Comparison of ENCODE assay signal across 1 cellular context in the genomic region with DNA sequence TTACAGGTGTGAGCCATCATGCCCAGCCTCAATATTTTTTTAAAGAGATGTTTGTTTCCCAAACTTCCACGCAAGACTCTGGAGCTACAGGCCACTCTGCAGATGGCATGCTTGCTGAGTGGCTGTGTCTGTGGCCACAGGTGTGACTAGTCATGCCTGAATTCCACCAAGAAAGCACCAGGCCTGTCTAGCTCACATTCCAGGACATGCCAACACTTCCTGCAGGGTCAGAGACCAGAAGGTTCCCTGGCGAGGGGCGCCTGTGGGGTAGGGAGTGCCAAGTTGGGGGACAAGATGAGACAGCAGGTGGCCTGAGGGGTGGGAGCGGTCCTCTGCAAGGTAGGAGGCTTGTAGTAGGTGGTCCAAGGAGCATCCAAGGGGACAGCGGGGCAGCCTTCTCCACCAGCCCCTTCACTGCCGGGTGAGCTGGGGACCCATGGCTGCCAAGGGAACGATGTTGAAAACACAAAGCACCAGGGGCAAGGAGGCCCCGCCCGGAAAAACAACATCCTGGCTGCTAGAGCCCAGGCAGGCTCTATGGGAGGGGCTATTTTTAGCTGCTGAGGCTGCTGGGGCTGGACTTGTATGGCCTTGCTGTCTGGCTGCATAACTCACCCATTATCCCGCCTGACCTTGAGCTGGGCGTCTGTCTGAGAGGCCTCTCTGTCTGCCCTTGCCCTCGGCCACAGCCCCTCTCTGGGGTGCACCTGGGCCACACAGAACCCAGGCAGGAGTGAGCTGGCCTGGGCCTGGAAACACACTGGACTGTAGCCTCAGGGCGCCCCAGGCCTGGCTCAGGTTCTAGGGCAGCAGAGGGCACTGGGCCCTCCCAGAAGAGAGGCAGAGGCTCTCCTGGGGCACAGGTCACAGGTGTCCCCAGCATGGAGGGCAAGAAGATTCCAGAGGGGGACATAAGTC.
TF ChIP-seq lines count a peak whose summit lies in the region.

No MANE protein-coding gene starts in this region.

TF ChIP-seq in K562, 482 proteins besides CTCF, POLR2A, EP300 and RAD21:
- TF ChIP-seq PCBP1 (IDR thresholded peaks at IDR 0.05; ENCODE audit: low read depth, low read length, poor library complexity, severe bottlenecking) (peak; percentile 26), RBFOX2 (IDR thresholded peaks at IDR 0.05; ENCODE audit: low read depth, low read length) (peak; percentile 27; the same call in 1 of the 2 replicates), CHD1 (IDR thresholded peaks at IDR 0.05; ENCODE audit: low read length) (no peak), MEF2D (tag; conservative IDR thresholded peaks at IDR 0.05; ENCODE audit: low read depth) (0 out of 2 replicates have a peak, but pooled peaks have one; percentile 65), MEF2A (IDR thresholded peaks at IDR 0.05; ENCODE audit: control insufficient read depth, low read depth, low read length) (peak; percentile 68; the same call in 1 of the 2 replicates), POLR2G (IDR thresholded peaks at IDR 0.05; ENCODE audit: low read depth, low read length) (0 out of 2 replicates have a peak, but pooled peaks have one; percentile 37), ESRRA (IDR thresholded peaks at IDR 0.05; ENCODE audit: borderline replicate concordance, low read depth) (peak; percentile 79), NCOA2 (IDR thresholded peaks at IDR 0.05; ENCODE audit: partially characterized antibody in 2 of 2) (no peak)
